14 cellular contexts compared by ENCODE assay signal in genomic region chr12:109291117-109291516, GRCh38. TPM values are rescaled to one million over a fixed set of nuclear protein-coding genes. Genes with fewer than 3 reads are reported as not detected.
DNase-seq lines count a peak whose midpoint lies in the region; ATAC-seq lines count a peak whose summit lies in the region.
"Had no signal": no experiment of that assay in that cellular context is flagged by ENCODE, and none has a peak within 500 bp of the region (broad histone marks: within the 10 kb centered on the region; RNA-seq: fewer than 3 reads in every experiment).

No MANE protein-coding gene starts in this region.

- H3K27me3 ChIP-seq in iPS-20b (ENCODE audit: insufficient read depth, low read length), result peaks cover 3% of the 10 kb centered on the region; the same call in 1 of the 2 replicates

- peak overlapping the region; percentile 9; the same call in 1 of the 2 replicates for H3K9ac ChIP-seq in ES-I3 (ENCODE audit: low read depth, low read length)
- peak overlapping the region; percentile 61; the same call in 1 of the 2 replicates for H3K9ac ChIP-seq in iPS-20b (ENCODE audit: low read depth, low read length)

- peak overlapping the region; percentile 57; the same call in 1 of the 2 replicates for H3K4me3 ChIP-seq in iPS-20b (ENCODE audit: low read length)

- peak overlapping the region; percentile 60 for H3K27ac ChIP-seq in cingulate gyrus (ENCODE audit: low read depth, low read length)
- H3K27ac ChIP-seq in iPS-20b (ENCODE audit: low read length), result no peak overlapping the region

- no peak for DNase-seq in sciatic nerve (ENCODE audit: low spot score)
- no peak for DNase-seq in NCI-H1092 (lab: John Stamatoyannopoulos, UW)
- no peak for DNase-seq in NOMO-1 (lab: John Stamatoyannopoulos, UW; ENCODE audit: unreplicated experiment in 2 of 2)
- no peak for DNase-seq in SKM-1 treated with dmso at 0.1 percent for 144 hours (lab: John Stamatoyannopoulos, UW; ENCODE audit: unreplicated experiment)
- DNase-seq: activated CD8-positive, alpha-beta memory T cell treated with anti-CD3 and anti-CD28 coated beads for 24 hours; activated effector memory CD4-positive, alpha-beta T cell treated with Interleukin-2 at 50 U/mL for 16 hours; Caco-2; GF-D8; MM.1S had no signal

- peak; percentile 11 for ATAC-seq in sciatic nerve
- no peak for ATAC-seq in GM19463 (IDR thresholded peaks at IDR 0.05; ENCODE audit: unreplicated experiment)

- H3K4me1 ChIP-seq in ES-I3 (ENCODE audit: insufficient read depth, low read length) (no peaks in the 10 kb centered on the region; the same call in 1 of the 2 replicates), iPS-20b (ENCODE audit: insufficient read depth, low read length) (no peaks in the 10 kb centered on the region; the same call in 1 of the 2 replicates)
- H3K4me1 ChIP-seq: Caco-2 had no signal

- H3K9me3 ChIP-seq in ES-I3 (ENCODE audit: control insufficient read depth, insufficient read depth, low read length) (no peaks in the 10 kb centered on the region), iPS-20b (ENCODE audit: insufficient read depth, low read depth, low read length) (no peaks in the 10 kb centered on the region)
- H3K9me3 ChIP-seq: Caco-2 had no signal

- intact Hi-C loops in sciatic nerve (cut with DNase I), result no loop called here

- H3K36me3 ChIP-seq in ES-I3 (ENCODE audit: insufficient read depth, low read length) (no peaks in the 10 kb centered on the region), iPS-20b (ENCODE audit: insufficient read depth, low read depth, low read length) (no peaks in the 10 kb centered on the region)

RNA-seq across cellular contexts. Expression of gene FOXN4, which starts 18.0 kb away (rescaled TPM):
- not detected for total RNA-seq in sciatic nerve
- total RNA-seq: fibroblast of villous mesenchyme had no signal

RNA-seq across cellular contexts. Expression of gene MYO1H, which starts 56.6 kb away (rescaled TPM):
- total RNA-seq in sciatic nerve, result not detected
- total RNA-seq: fibroblast of villous mesenchyme had no signal
